ENCODE assay signal across 1 cellular context in genomic region chr14:58395815-58396626, GRCh38.
A peak's percentile ranks its signal among the peaks of the same experiment; 100 is the strongest.
TF ChIP-seq lines count a peak whose summit lies in the region.

TSS of gene TOMM20L (plus strand) at chr14:58395930. CDS start at chr14:58395958, 28 bp downstream.

TF ChIP-seq in HepG2, 621 proteins besides CTCF, POLR2A, EP300 and RAD21 (continued from another document and continues in another):
- TF ChIP-seq FOXK1 (CRISPR knock-in tag; IDR thresholded peaks at IDR 0.05; ENCODE audit: borderline replicate concordance, low read depth) (no peak), RCOR2 (CRISPR knock-in tag; IDR thresholded peaks at IDR 0.05) (no peak), ZSCAN25 (CRISPR knock-in tag; IDR thresholded peaks at IDR 0.05) (peak; percentile 56), NCOA5 (CRISPR knock-in tag; IDR thresholded peaks at IDR 0.05) (no peak), ZNF670 (CRISPR knock-in tag; IDR thresholded peaks at IDR 0.05; ENCODE audit: borderline replicate concordance) (no peak), ZNF546 (CRISPR knock-in tag; conservative IDR thresholded peaks at IDR 0.05) (peak; percentile 91; the same call in 1 of the 2 replicates), CBX5 (CRISPR knock-in tag; IDR thresholded peaks at IDR 0.05; ENCODE audit: borderline replicate concordance) (0 out of 2 replicates have a peak, but pooled peaks have one; percentile 29), SMC3 (IDR thresholded peaks at IDR 0.05; ENCODE audit: low read length) (no peak), CBFB (CRISPR knock-in tag; IDR thresholded peaks at IDR 0.05) (no peak), HOXA9 (CRISPR knock-in tag; IDR thresholded peaks at IDR 0.05; ENCODE audit: borderline replicate concordance) (0 out of 2 replicates have a peak, but pooled peaks have one; percentile 74), ZNF432 (CRISPR knock-in tag; IDR thresholded peaks at IDR 0.05; ENCODE audit: borderline replicate concordance) (no peak), ZNF17 (CRISPR knock-in tag; IDR thresholded peaks at IDR 0.05) (no peak), NR2C2 (CRISPR knock-in tag; IDR thresholded peaks at IDR 0.05; ENCODE audit: borderline replicate concordance) (peak; percentile 44; the same call in 1 of the 2 replicates), MTA1 (CRISPR knock-in tag; IDR thresholded peaks at IDR 0.05; ENCODE audit: borderline replicate concordance) (peak; percentile 57; the same call in 1 of the 2 replicates), FOXO1 (CRISPR knock-in tag; IDR thresholded peaks at IDR 0.05) (0 out of 2 replicates have a peak, but pooled peaks have one; percentile 7), NFYB (CRISPR knock-in tag; IDR thresholded peaks at IDR 0.05) (no peak), ZNF709 (CRISPR knock-in tag; IDR thresholded peaks at IDR 0.05) (peak; percentile 60; the same call in 1 of the 2 replicates), TCF7 (IDR thresholded peaks at IDR 0.05; ENCODE audit: low read depth) (no peak), ARNT2 (CRISPR knock-in tag; IDR thresholded peaks at IDR 0.05; ENCODE audit: low read depth) (peak; percentile 75), ZNF3 (CRISPR knock-in tag; IDR thresholded peaks at IDR 0.05) (no peak), JARID2 (CRISPR knock-in tag; IDR thresholded peaks at IDR 0.05; ENCODE audit: insufficient replicate concordance) (no peak), HNRNPK (IDR thresholded peaks at IDR 0.05; ENCODE audit: low read depth, low read length, poor library complexity, severe bottlenecking) (no peak), SP140L (CRISPR knock-in tag; IDR thresholded peaks at IDR 0.05; ENCODE audit: borderline replicate concordance) (no peak), ZNF496 (CRISPR knock-in tag; IDR thresholded peaks at IDR 0.05; ENCODE audit: insufficient replicate concordance) (no peak), SRSF4 (IDR thresholded peaks at IDR 0.05; ENCODE audit: low read depth, low read length, poor library complexity, severe bottlenecking) (no peak), ZNF225 (CRISPR knock-in tag; IDR thresholded peaks at IDR 0.05) (no peak; the same call in 1 of the 2 replicates), MBD4 (IDR thresholded peaks at IDR 0.05; ENCODE audit: borderline replicate concordance, low read length) (no peak), ZNF20 (CRISPR knock-in tag; IDR thresholded peaks at IDR 0.05) (no peak), ZBTB3 (CRISPR knock-in tag; IDR thresholded peaks at IDR 0.05; ENCODE audit: borderline replicate concordance, low read depth) (no peak), DR1 (CRISPR knock-in tag; IDR thresholded peaks at IDR 0.05) (no peak), NFIB (CRISPR knock-in tag; IDR thresholded peaks at IDR 0.05; ENCODE audit: borderline replicate concordance) (no peak), POLR2AphosphoS5 (IDR thresholded peaks at IDR 0.05; ENCODE audit: low read depth, low read length) (peak; percentile 25; the same call in 1 of the 2 replicates), PHF5A (CRISPR knock-in tag; IDR thresholded peaks at IDR 0.05; ENCODE audit: low read depth, unreplicated experiment) (no peak), ETV6 (CRISPR knock-in tag; conservative IDR thresholded peaks at IDR 0.05) (no peak), KLF13 (CRISPR knock-in tag; IDR thresholded peaks at IDR 0.05) (peak; percentile 50; the same call in 1 of the 2 replicates), HOXA7 (CRISPR knock-in tag; IDR thresholded peaks at IDR 0.05) (no peak), ZNF441 (CRISPR knock-in tag; IDR thresholded peaks at IDR 0.05; ENCODE audit: borderline replicate concordance) (no peak; the same call in 1 of the 2 replicates), ZBED4 (CRISPR knock-in tag; IDR thresholded peaks at IDR 0.05; ENCODE audit: borderline replicate concordance) (peak; percentile 54; the same call in 1 of the 2 replicates), ZFP37 (CRISPR knock-in tag; IDR thresholded peaks at IDR 0.05; ENCODE audit: borderline replicate concordance) (no peak), CEBPZ (IDR thresholded peaks at IDR 0.05; ENCODE audit: low read length) (no peak), RFX5 (IDR thresholded peaks at IDR 0.05; ENCODE audit: low read depth, low read length) (no peak), ZFP82 (CRISPR knock-in tag; IDR thresholded peaks at IDR 0.05; ENCODE audit: borderline replicate concordance) (peak; percentile 76; the same call in 1 of the 2 replicates), ZNF547 (CRISPR knock-in tag; IDR thresholded peaks at IDR 0.05) (no peak), CCDC6 (CRISPR knock-in tag; IDR thresholded peaks at IDR 0.05) (peak; percentile 44), HHEX (CRISPR knock-in tag; IDR thresholded peaks at IDR 0.05) (no peak), MEF2D (CRISPR knock-in tag; IDR thresholded peaks at IDR 0.05) (no peak), LBX2 (CRISPR knock-in tag; IDR thresholded peaks at IDR 0.05; ENCODE audit: borderline replicate concordance) (peak; percentile 75; the same call in 1 of the 2 replicates), HOXA3 (CRISPR knock-in tag; IDR thresholded peaks at IDR 0.05) (peak; percentile 80), MED8 (CRISPR knock-in tag; IDR thresholded peaks at IDR 0.05; ENCODE audit: insufficient replicate concordance) (no peak), ZNF274 (CRISPR knock-in tag; IDR thresholded peaks at IDR 0.05) (peak; percentile 26; the same call in 1 of the 2 replicates), REL (CRISPR knock-in tag; conservative IDR thresholded peaks at IDR 0.05) (no peak), HMGA1 (CRISPR knock-in tag; conservative IDR thresholded peaks at IDR 0.05) (no peak), STAT5B (CRISPR knock-in tag; IDR thresholded peaks at IDR 0.05) (no peak), U2AF2 (IDR thresholded peaks at IDR 0.05; ENCODE audit: low read depth, low read length) (no peak), ZNF558 (CRISPR knock-in tag; IDR thresholded peaks at IDR 0.05; ENCODE audit: borderline replicate concordance) (no peak; the same call in 1 of the 2 replicates), MIER3 (CRISPR knock-in tag; IDR thresholded peaks at IDR 0.05; ENCODE audit: borderline replicate concordance) (no peak), ZNF841 (CRISPR knock-in tag; IDR thresholded peaks at IDR 0.05; ENCODE audit: borderline replicate concordance) (no peak), ZSCAN20 (CRISPR knock-in tag; IDR thresholded peaks at IDR 0.05; ENCODE audit: borderline replicate concordance) (peak; percentile 17; the same call in 1 of the 2 replicates), PRMT3 (CRISPR knock-in tag; IDR thresholded peaks at IDR 0.05; ENCODE audit: borderline replicate concordance, low read depth) (peak; percentile 82; the same call in 1 of the 2 replicates), CREB1 (IDR thresholded peaks at IDR 0.05) (no peak), CREB1 (CRISPR knock-in tag; IDR thresholded peaks at IDR 0.05) (no peak)
- TF ChIP-seq, protein P1, sequence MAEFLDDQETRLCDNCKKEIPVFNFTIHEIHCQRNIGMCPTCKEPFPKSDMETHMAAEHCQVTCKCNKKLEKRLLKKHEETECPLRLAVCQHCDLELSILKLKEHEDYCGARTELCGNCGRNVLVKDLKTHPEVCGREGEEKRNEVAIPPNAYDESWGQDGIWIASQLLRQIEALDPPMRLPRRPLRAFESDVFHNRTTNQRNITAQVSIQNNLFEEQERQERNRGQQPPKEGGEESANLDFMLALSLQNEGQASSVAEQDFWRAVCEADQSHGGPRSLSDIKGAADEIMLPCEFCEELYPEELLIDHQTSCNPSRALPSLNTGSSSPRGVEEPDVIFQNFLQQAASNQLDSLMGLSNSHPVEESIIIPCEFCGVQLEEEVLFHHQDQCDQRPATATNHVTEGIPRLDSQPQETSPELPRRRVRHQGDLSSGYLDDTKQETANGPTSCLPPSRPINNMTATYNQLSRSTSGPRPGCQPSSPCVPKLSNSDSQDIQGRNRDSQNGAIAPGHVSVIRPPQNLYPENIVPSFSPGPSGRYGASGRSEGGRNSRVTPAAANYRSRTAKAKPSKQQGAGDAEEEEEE (CRISPR knock-in tag; IDR thresholded peaks at IDR 0.05; ENCODE audit: borderline replicate concordance) = no peak
- TF ChIP-seq, protein P2, sequence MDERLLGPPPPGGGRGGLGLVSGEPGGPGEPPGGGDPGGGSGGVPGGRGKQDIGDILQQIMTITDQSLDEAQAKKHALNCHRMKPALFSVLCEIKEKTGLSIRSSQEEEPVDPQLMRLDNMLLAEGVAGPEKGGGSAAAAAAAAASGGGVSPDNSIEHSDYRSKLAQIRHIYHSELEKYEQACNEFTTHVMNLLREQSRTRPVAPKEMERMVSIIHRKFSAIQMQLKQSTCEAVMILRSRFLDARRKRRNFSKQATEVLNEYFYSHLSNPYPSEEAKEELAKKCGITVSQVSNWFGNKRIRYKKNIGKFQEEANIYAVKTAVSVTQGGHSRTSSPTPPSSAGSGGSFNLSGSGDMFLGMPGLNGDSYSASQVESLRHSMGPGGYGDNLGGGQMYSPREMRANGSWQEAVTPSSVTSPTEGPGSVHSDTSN (CRISPR knock-in tag; IDR thresholded peaks at IDR 0.05) = no peak
- TF ChIP-seq, protein P3, sequence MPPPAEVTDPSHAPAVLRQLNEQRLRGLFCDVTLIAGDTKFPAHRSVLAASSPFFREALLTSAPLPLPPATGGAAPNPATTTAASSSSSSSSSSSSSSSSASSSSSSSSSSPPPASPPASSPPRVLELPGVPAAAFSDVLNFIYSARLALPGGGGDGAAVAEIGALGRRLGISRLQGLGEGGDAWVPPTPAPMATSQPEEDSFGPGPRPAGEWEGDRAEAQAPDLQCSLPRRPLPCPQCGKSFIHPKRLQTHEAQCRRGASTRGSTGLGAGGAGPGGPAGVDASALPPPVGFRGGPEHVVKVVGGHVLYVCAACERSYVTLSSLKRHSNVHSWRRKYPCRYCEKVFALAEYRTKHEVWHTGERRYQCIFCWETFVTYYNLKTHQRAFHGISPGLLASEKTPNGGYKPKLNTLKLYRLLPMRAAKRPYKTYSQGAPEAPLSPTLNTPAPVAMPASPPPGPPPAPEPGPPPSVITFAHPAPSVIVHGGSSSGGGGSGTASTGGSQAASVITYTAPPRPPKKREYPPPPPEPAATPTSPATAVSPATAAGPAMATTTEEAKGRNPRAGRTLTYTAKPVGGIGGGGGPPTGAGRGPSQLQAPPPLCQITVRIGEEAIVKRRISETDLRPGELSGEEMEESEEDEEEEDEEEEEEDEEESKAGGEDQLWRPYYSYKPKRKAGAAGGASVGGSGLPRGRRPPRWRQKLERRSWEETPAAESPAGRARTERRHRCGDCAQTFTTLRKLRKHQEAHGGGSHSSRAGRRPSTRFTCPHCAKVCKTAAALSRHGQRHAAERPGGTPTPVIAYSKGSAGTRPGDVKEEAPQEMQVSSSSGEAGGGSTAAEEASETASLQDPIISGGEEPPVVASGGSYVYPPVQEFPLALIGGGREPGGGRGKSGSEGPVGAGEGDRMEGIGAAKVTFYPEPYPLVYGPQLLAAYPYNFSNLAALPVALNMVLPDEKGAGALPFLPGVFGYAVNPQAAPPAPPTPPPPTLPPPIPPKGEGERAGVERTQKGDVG (CRISPR knock-in tag; IDR thresholded peaks at IDR 0.05; ENCODE audit: borderline replicate concordance) = peak; percentile 19; the same call in 1 of the 2 replicates
